In the genomic region with DNA sequence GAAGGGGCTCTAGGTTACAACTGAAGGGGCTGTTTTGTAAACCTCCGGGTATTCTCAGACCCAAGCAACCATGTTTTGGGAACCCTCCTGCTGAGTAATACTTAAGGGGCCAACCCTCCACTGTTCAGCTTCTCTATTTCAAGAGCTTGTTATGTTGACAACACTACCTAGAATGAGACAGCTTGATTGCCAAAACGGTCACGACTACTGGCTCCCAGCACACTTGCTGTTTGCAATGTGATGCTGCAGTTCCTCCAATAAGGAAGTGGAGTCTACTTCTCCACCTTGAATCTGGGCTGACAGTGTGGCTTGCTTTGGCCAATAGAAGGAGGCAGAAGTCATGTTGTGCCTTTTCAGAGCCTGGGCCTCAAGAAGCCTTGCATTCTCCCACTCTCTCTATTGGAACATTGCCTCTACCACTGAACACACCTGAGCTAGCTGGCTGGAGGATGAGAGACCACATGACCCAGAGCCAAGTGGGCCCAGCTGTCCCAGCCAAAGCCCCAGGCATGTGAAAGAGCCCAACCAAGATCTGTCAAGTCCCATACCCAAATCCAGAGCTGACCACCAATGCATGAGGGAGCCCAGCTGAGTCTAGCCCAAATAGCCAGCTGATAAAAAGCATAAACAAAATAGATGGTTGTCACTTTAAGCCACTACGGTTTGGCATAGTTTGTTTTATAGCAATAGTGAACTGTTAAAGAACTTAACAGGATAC, we compare ENCODE assay signal across 13 cellular contexts. TPM values are rescaled to one million over a fixed set of nuclear protein-coding genes. Genes with fewer than 3 reads are reported as not detected.
A peak's percentile ranks its signal among the peaks of the same experiment; 100 is the strongest.
DNase-seq lines count a peak whose midpoint lies in the region; ATAC-seq, FAIRE-seq and TF ChIP-seq lines count a peak whose summit lies in the region.
"Had no signal": no experiment of that assay in that cellular context is flagged by ENCODE, and none has a peak within 500 bp of the region (broad histone marks: within the 10 kb centered on the region; RNA-seq: fewer than 3 reads in every experiment).

No MANE protein-coding gene starts in this region.

- no peak for TF ChIP-seq RAD21 in liver (IDR thresholded peaks at IDR 0.05)
- TF ChIP-seq RAD21 in HepG2 (CRISPR knock-in tag; IDR thresholded peaks at IDR 0.05): no peak

- H3K36me3 ChIP-seq in liver (ENCODE audit: control insufficient read depth in 4 of 4, insufficient read depth in 3 of 4, low read depth in 1 of 4, low read length in 3 of 4): no peaks in the 10 kb centered on the region
- no peaks in the 10 kb centered on the region for H3K36me3 ChIP-seq in HepG2 (replicated peaks in 1 of 2; ENCODE audit: control insufficient read depth in 1 of 2, insufficient read depth in 2 of 2, low read length in 2 of 2)
- H3K36me3 ChIP-seq in mucosa of descending colon (ENCODE audit: low read depth): no peaks in the 10 kb centered on the region
- no peaks in the 10 kb centered on the region for H3K36me3 ChIP-seq in aorta (ENCODE audit: control insufficient read depth in 1 of 2, insufficient read depth in 2 of 2, low read length in 1 of 2)
- H3K36me3 ChIP-seq: brain microvascular endothelial cell had no signal

- no peak for ATAC-seq in HepG2
- no peak for ATAC-seq in WTC11
- peak; percentile 47 for ATAC-seq in mucosa of descending colon
- peak; percentile 73 for ATAC-seq in aorta (ENCODE audit: low FRiP score)
- no peak for ATAC-seq in GM18498 (IDR thresholded peaks at IDR 0.05; ENCODE audit: unreplicated experiment)

- no peak for FAIRE-seq in HepG2 (lab: Jason Lieb, UNC)

- no peaks in the 10 kb centered on the region; the same call in 1 of the 2 replicates for H3K27me3 Mint-ChIP-seq in WTC11 (ENCODE audit: low read depth)

- peaks cover 2% of the 10 kb centered on the region for H3K4me1 Mint-ChIP-seq in WTC11

- peaks cover 3% of the 10 kb centered on the region; the same call in 1 of the 2 replicates for H3K9me3 Mint-ChIP-seq in WTC11
- H3K9me3 Mint-ChIP-seq: activated T-helper 1 cell treated with anti-CD3 and anti-CD28 coated beads, Interleukin-12 subunit alpha, Interleukin-12 subunit beta, Interleukin-2, Interleukin-4 antibody, amounts not matched to agents 30 ng/mL and 10 ng/mL and 1 ng/mL, durations not matched to agents 14 hours and 24 hours and 36 hours had no signal

- TF ChIP-seq CTCF in liver (IDR thresholded peaks at IDR 0.05; ENCODE audit: low read depth, low read length, missing input control): no peak
- no peak for TF ChIP-seq CTCF in HepG2 (CRISPR knock-in tag; IDR thresholded peaks at IDR 0.05)
- no peak for TF ChIP-seq CTCF in WTC11 (IDR thresholded peaks at IDR 0.05)
- no peak for TF ChIP-seq CTCF in mucosa of descending colon (IDR thresholded peaks at IDR 0.05)

- CTCF ChIA-PET in HepG2 (lab: Yijun Ruan, JAX; ENCODE audit: low intra/inter-chr PET ratio, low total read pairs): no interaction called here
- CTCF ChIA-PET in WTC11 (lab: Charles Lee): interaction anchor here (0.7 to 1.2 kb wide), 2 partner anchors 71 to 126 kb away, joined by 3 to 5 read pairs; no protein-coding TSS in a partner anchor

- no peaks in the 10 kb centered on the region for H3K4me1 ChIP-seq in liver (ENCODE audit: control insufficient read depth in 4 of 4, insufficient read depth in 4 of 4, low read length in 3 of 4)
- no peaks in the 10 kb centered on the region for H3K4me1 ChIP-seq in HepG2 (ENCODE audit: insufficient read depth, low read length)
- H3K4me1 ChIP-seq in mucosa of descending colon (ENCODE audit: low read depth): no peaks in the 10 kb centered on the region
- no peaks in the 10 kb centered on the region for H3K4me1 ChIP-seq in aorta (ENCODE audit: control insufficient read depth in 1 of 2, insufficient read depth in 2 of 2, low read length in 2 of 2)

- H2AFZ ChIP-seq in HepG2 (ENCODE audit: low read length): no peak overlapping the region

- intact Hi-C loops in HepG2 (cut with micrococcal nuclease; ENCODE audit: unreplicated experiment): no loop called here
- intact Hi-C loops in mucosa of descending colon (cut with DNase I, micrococcal nuclease): no loop called here
- intact Hi-C loops in aorta (cut with DNase I): no loop called here

- DNase-seq in HepG2 (ENCODE audit: low spot score) (no peak), WTC11 (ENCODE audit: low spot score) (no peak), mucosa of descending colon (no peak), aorta (peak in 1 of 2 donors; percentile 56), NCI-H2081 treated with DMSO at 0.1 percent for 48 hours (lab: John Stamatoyannopoulos, UW) (no peak), OCI-M2 (lab: John Stamatoyannopoulos, UW; ENCODE audit: unreplicated experiment) (no peak)
- DNase-seq: activated CD4-positive, CD25-positive, alpha-beta regulatory T cell treated with anti-CD3 and anti-CD28 coated beads, Interleukin-2, amount 50 U/mL, for 72 hours; brain microvascular endothelial cell; NCI-H510A had no signal

- H3K79me2 ChIP-seq in HepG2 (ENCODE audit: insufficient read depth, low read length): no peaks in the 10 kb centered on the region

- no peak overlapping the region for H3K4me2 ChIP-seq in HepG2 (ENCODE audit: low read depth, low read length)

- H3K27ac ChIP-seq in liver (ENCODE audit: low read depth in 1 of 2, low read length in 2 of 2) (peak overlapping the region; percentile 62), HepG2 (ENCODE audit: extremely low read length, insufficient read depth, low read length) (no peak overlapping the region), aorta (ENCODE audit: low read depth in 1 of 2, low read length in 2 of 2) (no peak overlapping the region)
- H3K27ac ChIP-seq: brain microvascular endothelial cell had no signal

- no TSS peak for BruUV-seq in HepG2 (replicated peaks; lab: Mats Ljungman, UMichigan)

- H3K9ac ChIP-seq in liver (ENCODE audit: low read depth in 1 of 2, low read length in 2 of 2) (no peak overlapping the region), HepG2 (ENCODE audit: insufficient read depth, low read depth, low read length) (no peak overlapping the region)

- POLR2A ChIA-PET in HepG2 (lab: Yijun Ruan, JAX): no interaction called here
- POLR2A ChIA-PET in WTC11 (lab: Charles Lee): no interaction called here

- 68% methylated on average over 4 of the region's 4 CpGs for WGBS in liver
- WGBS in HepG2 (ENCODE audit: low lambda C conversion rate): 21% methylated on average over 4 of the region's 4 CpGs
- WGBS in aorta, 2 donors: 36 to 40% methylated on average over 4 of the region's 4 CpGs

- H3K9me3 ChIP-seq in liver (ENCODE audit: control insufficient read depth in 4 of 4, low read length in 3 of 4): no peaks in the 10 kb centered on the region
- H3K9me3 ChIP-seq in HepG2 (ENCODE audit: low read length): no peaks in the 10 kb centered on the region
- H3K9me3 ChIP-seq in mucosa of descending colon: no peaks in the 10 kb centered on the region
- no peaks in the 10 kb centered on the region for H3K9me3 ChIP-seq in aorta (ENCODE audit: control insufficient read depth, low read length)

- peaks cover 0 to 2% (median 0%) of the 10 kb centered on the region in 4 donors for H3K27me3 ChIP-seq in liver (ENCODE audit: control insufficient read depth in 4 of 4, insufficient read depth in 4 of 4, low read length in 3 of 4)
- H3K27me3 ChIP-seq in HepG2 (ENCODE audit: control insufficient read depth in 1 of 2, insufficient read depth in 2 of 2, low read length in 2 of 2): peaks cover 9 to 16% of the 10 kb centered on the region in 2 experiments
- H3K27me3 ChIP-seq in aorta (ENCODE audit: control insufficient read depth in 1 of 2, insufficient read depth in 2 of 2, low read length in 1 of 2): no peaks in the 10 kb centered on the region
- H3K27me3 ChIP-seq: brain microvascular endothelial cell had no signal

- TF ChIP-seq EP300 in HepG2 (IDR thresholded peaks at IDR 0.05; ENCODE audit: low read depth in 2 of 2, low read length in 2 of 2) (no peak), HepG2 (CRISPR knock-in tag; IDR thresholded peaks at IDR 0.05; ENCODE audit: borderline replicate concordance) (no peak)

- no peak for TF ChIP-seq POLR2A in HepG2 (IDR thresholded peaks at IDR 0.05; ENCODE audit: insufficient read depth in 1 of 2, low read depth in 2 of 2, low read length in 2 of 2)

- H3K36me3 Mint-ChIP-seq in WTC11: no peaks in the 10 kb centered on the region

- H3K4me3 ChIP-seq in liver (ENCODE audit: low read depth in 1 of 3, low read length in 3 of 3) (no peak overlapping the region), HepG2 (replicated peaks in 1 of 3; ENCODE audit: insufficient read depth in 1 of 3, low read depth in 2 of 3, low read length in 3 of 3) (no peak overlapping the region), mucosa of descending colon (no peak overlapping the region), aorta (ENCODE audit: low read length in 2 of 2) (no peak overlapping the region)
- H3K4me3 ChIP-seq: skin epidermis had no signal

- in situ Hi-C loops in HepG2 (cut with HindIII; ENCODE audit: extremely low pct_ligation_motif_present, low pct_unique_long_range_greater_than_20kb): no loop called here

- H3K27ac Mint-ChIP-seq in WTC11: 0 out of 2 replicates have a peak overlapping the region, but pooled peaks have one; percentile 33
- H3K27ac Mint-ChIP-seq: activated T-helper 1 cell treated with anti-CD3 and anti-CD28 coated beads, Interleukin-12 subunit alpha, Interleukin-12 subunit beta, Interleukin-2, Interleukin-4 antibody, amounts not matched to agents 30 ng/mL and 10 ng/mL and 1 ng/mL, durations not matched to agents 14 hours and 24 hours and 36 hours had no signal

- no peak overlapping the region for H3K4me3 Mint-ChIP-seq in WTC11
- H3K4me3 Mint-ChIP-seq: activated T-helper 1 cell treated with anti-CD3 and anti-CD28 coated beads, Interleukin-12 subunit alpha, Interleukin-12 subunit beta, Interleukin-2, Interleukin-4 antibody, amounts not matched to agents 30 ng/mL and 10 ng/mL and 1 ng/mL, durations not matched to agents 14 hours and 24 hours and 36 hours had no signal

- no peaks in the 10 kb centered on the region for H4K20me1 ChIP-seq in HepG2 (ENCODE audit: insufficient read depth, low read length)

RNA-seq across cellular contexts. Expression of a gene that starts 6.2 kb away (rescaled TPM):
- 10 to 100 TPM in 1 of 2 donors, 1 to 10 TPM in 1; 7.2 to 14.6 TPM for total RNA-seq in liver
- 1 to 10 TPM; 1.2 to 2.2 TPM for polyA plus RNA-seq in liver
- 0.53 and 0.83 TPM in 2 replicates for total RNA-seq in HepG2 (2016; rRNA removed; fragmentation: Illumina TruSeq; extraction: Trizol)
- under 0.01 and 0.09 TPM in 2 replicates for total RNA-seq in HepG2 (2016; cell fraction: cytosol; rRNA removed; fragmentation: Illumina TruSeq; extraction: Trizol; ENCODE audit: low read depth)
- 0.61 and 0.86 TPM in 2 replicates for total RNA-seq in HepG2 (2016; cell fraction: insoluble cytoplasmic fraction; rRNA removed; fragmentation: Illumina TruSeq; extraction: Trizol)
- 0.25 and 0.31 TPM in 2 replicates for total RNA-seq in HepG2 (2016; cell fraction: membrane; rRNA removed; fragmentation: Illumina TruSeq; extraction: Trizol)
- 0.19 and 0.44 TPM in 2 replicates for total RNA-seq in HepG2 (2016; cell fraction: nucleus; rRNA removed; fragmentation: Illumina TruSeq; extraction: Trizol)
- polyA plus RNA-seq in HepG2 (2011; rRNA removed): 0.09 and 0.16 TPM in 2 replicates
- polyA plus RNA-seq in HepG2 (2011; cell fraction: cytosol; rRNA removed): 0.09 and 0.10 TPM in 2 replicates
- polyA plus RNA-seq in HepG2 (2011; cell fraction: nucleus; rRNA removed): 0.11 and 0.19 TPM in 2 replicates
- polyA plus RNA-seq in HepG2 (2012): 0.05 and 0.08 TPM in 2 replicates
- polyA plus RNA-seq in HepG2 (2016; cell fraction: cytosol; fragmentation: Illumina TruSeq; extraction: Trizol; ENCODE audit: low read depth): 0.06 and 0.08 TPM in 2 replicates
- polyA plus RNA-seq in HepG2 (2016; cell fraction: insoluble cytoplasmic fraction; fragmentation: Illumina TruSeq; extraction: Trizol; ENCODE audit: low read depth): 0.59 and 0.73 TPM in 2 replicates
- 0.10 and 0.11 TPM in 2 replicates for polyA plus RNA-seq in HepG2 (2016; cell fraction: membrane; fragmentation: Illumina TruSeq; extraction: Trizol; ENCODE audit: low read depth)
- 0.48 and 0.55 TPM in 2 replicates for polyA plus RNA-seq in HepG2 (2016; cell fraction: nucleus; fragmentation: Illumina TruSeq; extraction: Trizol; ENCODE audit: insufficient read depth, low read depth)
- polyA minus RNA-seq in HepG2 (2011; rRNA and poly(A)+ RNA removed; ENCODE audit: low replicate concordance): 0.06 TPM in 1 of 2 replicates, not detected in the other
- polyA minus RNA-seq in HepG2 (2011; cell fraction: cytosol; rRNA and poly(A)+ RNA removed): 0.10 TPM in 1 of 2 replicates, not detected in the other
- polyA minus RNA-seq in HepG2 (2011; cell fraction: nucleus; rRNA and poly(A)+ RNA removed): 0.12 and 0.13 TPM in 2 replicates
- total RNA-seq in WTC11 (2021): 7.4 to 8.6 TPM (median 8.4 TPM) in 3 replicates
- total RNA-seq in mucosa of descending colon: 10 to 100 TPM in 1 of 3 donors, 1 to 10 TPM in 2; 2.6 to 10.2 (median 9.0) TPM
- 10 to 100 TPM; 17.6 to 35.4 TPM for total RNA-seq in aorta
- 10 to 100 TPM in 1 of 2 donors, 1 to 10 TPM in 1; 9.9 to 19.4 TPM for polyA plus RNA-seq in aorta

Comparison
In these comparisons a context has a peak if more than half of its experiments do, and no peak if none do; other contexts are left out.
1. H3K27ac ChIP-seq: peak in liver (2 of 2); none in HepG2 (single experiment) and aorta (0 of 2).
2. ATAC-seq: peak in mucosa of descending colon (single experiment) and aorta (single experiment); none in HepG2 (single experiment), WTC11 (single experiment) and GM18498 (single experiment).